Comparison of ENCODE assay signal across 8 cellular contexts in genomic region chr1:20661235-20662109, GRCh38. TPM values are rescaled to one million over a fixed set of nuclear protein-coding genes. Genes with fewer than 3 reads are reported as not detected.
A peak's percentile ranks its signal among the peaks of the same experiment; 100 is the strongest.
DNase-seq lines count a peak whose midpoint lies in the region; ATAC-seq and TF ChIP-seq lines count a peak whose summit lies in the region.

TSS of gene DDOST (minus strand) at chr1:20661369. CDS start at chr1:20661350, 19 bp downstream.

- H3K27me3 Mint-ChIP-seq in nephron (ENCODE audit: low read depth), result no peaks in the 10 kb centered on the region
- H3K27me3 Mint-ChIP-seq in stimulated activated naive CD8-positive, alpha-beta T cell treated with anti-CD3 and anti-CD28 coated beads, Interleukin-15, amount 100 ng/mL, for 72 hours, result no peaks in the 10 kb centered on the region

- H3K27ac Mint-ChIP-seq in nephron, result peak within 1 kb of the TSS; percentile 89 to 98 (median 96)
- H3K27ac Mint-ChIP-seq in stimulated activated naive CD8-positive, alpha-beta T cell treated with anti-CD3 and anti-CD28 coated beads, Interleukin-15, amount 100 ng/mL, for 72 hours, result peak within 1 kb of the TSS; percentile 99 to 100

- peak; percentile 99 for DNase-seq in ELF-1 (ENCODE audit: low read depth, low spot score)
- DNase-seq in H4 (ENCODE audit: low spot score), result peak; percentile 96
- peak; percentile 98 for DNase-seq in LoVo (ENCODE audit: low spot score)
- DNase-seq in activated effector memory CD4-positive, alpha-beta T cell treated with Interleukin-2 at 50 U/mL for 16 hours, result peak; percentile 93
- peak; percentile 97 for DNase-seq in fibroblast of pulmonary artery (ENCODE audit: low read depth)
- peak; percentile 95 to 98 for DNase-seq in stimulated activated naive CD8-positive, alpha-beta T cell treated with anti-CD3 and anti-CD28 coated beads, Interleukin-15, amount 100 ng/mL, for 72 hours

- TF ChIP-seq CTCF in fibroblast of pulmonary artery (IDR thresholded peaks at IDR 0.05; ENCODE audit: low read length, missing control alignments) (peak; percentile 42), nephron (IDR thresholded peaks at IDR 0.05; ENCODE audit: unreplicated experiment in 3 of 3) (peak; percentile 37 to 49 (median 44))

- peaks cover 34% of the 10 kb centered on the region for H3K4me1 Mint-ChIP-seq in nephron
- H3K4me1 Mint-ChIP-seq in stimulated activated naive CD8-positive, alpha-beta T cell treated with anti-CD3 and anti-CD28 coated beads, Interleukin-15, amount 100 ng/mL, for 72 hours, result peaks cover 61% of the 10 kb centered on the region

- H3K4me3 ChIP-seq in fibroblast of pulmonary artery (replicated peaks; ENCODE audit: low read depth, low read length), result peak within 1 kb of the TSS; percentile 96

- ATAC-seq in stimulated activated naive CD8-positive, alpha-beta T cell treated with anti-CD3 and anti-CD28 coated beads, Interleukin-15, amount 100 ng/mL, for 72 hours, result peak; percentile 97

- H3K9me3 Mint-ChIP-seq in nephron, result no peaks in the 10 kb centered on the region
- no peaks in the 10 kb centered on the region for H3K9me3 Mint-ChIP-seq in stimulated activated naive CD8-positive, alpha-beta T cell treated with anti-CD3 and anti-CD28 coated beads, Interleukin-15, amount 100 ng/mL, for 72 hours

- peak; percentile 80 for TF ChIP-seq POLR2A in Raji (IDR thresholded peaks at IDR 0.05; ENCODE audit: insufficient read depth, low read depth, low read length)

- peak within 1 kb of the TSS; percentile 99 to 100 (median 100) for H3K4me3 Mint-ChIP-seq in nephron
- peak within 1 kb of the TSS; percentile 92 to 99 for H3K4me3 Mint-ChIP-seq in stimulated activated naive CD8-positive, alpha-beta T cell treated with anti-CD3 and anti-CD28 coated beads, Interleukin-15, amount 100 ng/mL, for 72 hours

- peaks cover 15% of the 10 kb centered on the region for H3K36me3 Mint-ChIP-seq in nephron (ENCODE audit: low read depth)

RNA-seq across cellular contexts. Expression of gene DDOST, which starts in this region (rescaled TPM):
- total RNA-seq in H4 (2014; rRNA removed; shearing (Covaris generic)), result 454 and 493 TPM in 2 replicates

Comparison
In these comparisons a context has a peak if more than half of its experiments do, and no peak if none do; other contexts are left out.
1. Peak in every context shown above with its lines: DNase-seq, ATAC-seq and H3K4me3 ChIP-seq.